ENCODE assay signal across 26 cellular contexts in genomic region chr2:218954541-218955300, GRCh38. TPM values are rescaled to one million over a fixed set of nuclear protein-coding genes. Genes with fewer than 3 reads are reported as not detected.
"Had no signal": no experiment of that assay in that cellular context is flagged by ENCODE, and none has a peak within 500 bp of the region (broad histone marks: within the 10 kb centered on the region; RNA-seq: fewer than 3 reads in every experiment).

No MANE protein-coding gene starts in this region.

- H3K4me3 ChIP-seq: ascending aorta, coronary artery, heart right ventricle, left lung, lung, prostate gland, transverse colon, uterus had no signal

- H3K27ac ChIP-seq: ascending aorta, brain microvascular endothelial cell, coronary artery, heart right ventricle, left lung, prostate gland, transverse colon, uterus had no signal

- H3K4me1 ChIP-seq: prostate gland had no signal

- H3K9me3 ChIP-seq: ascending aorta, heart right ventricle, left lung, prostate gland, transverse colon, uterus had no signal

- ATAC-seq: activated CD8-positive, alpha-beta memory T cell treated with anti-CD3 and anti-CD28 coated beads, Interleukin-2, amount 10 ng/mL, durations not matched to agents 7 days and 5 days; heart right ventricle; left lung; naive thymus-derived CD4-positive, alpha-beta T cell; right cardiac atrium had no signal

- H3K36me3 ChIP-seq: ascending aorta, brain microvascular endothelial cell, heart right ventricle, left lung, prostate gland, transverse colon, uterus had no signal

- DNase-seq: activated CD4-positive, alpha-beta memory T cell treated with anti-CD3 and anti-CD28 coated beads, Interleukin-2, amount 10 ng/mL, durations not matched to agents 7 days and 5 days; activated CD4-positive, alpha-beta T cell treated with anti-CD3 and anti-CD28 coated beads for 48 hours; activated CD8-positive, alpha-beta memory T cell treated with anti-CD3 and anti-CD28 coated beads, Interleukin-2, amount 10 ng/mL, durations not matched to agents 7 days and 5 days; activated gamma-delta T cell; brain microvascular endothelial cell; endodermal cell; heart right ventricle; left lung; naive thymus-derived CD4-positive, alpha-beta T cell; right cardiac atrium; stimulated activated CD4-positive, alpha-beta T cell treated with anti-CD3 and anti-CD28 coated beads, Interleukin-12 subunit alpha, Interleukin-12 subunit beta, amount 100 ng/mL, for 4 hours; stimulated activated CD4-positive, alpha-beta T cell treated with anti-CD3 and anti-CD28 coated beads, Interleukin-4, amount 100 ng/mL, for 4 hours; substantia nigra; T-helper 9 cell; transverse colon; uterus had no signal

RNA-seq across cellular contexts. Expression of gene CDK5R2, which starts 4.7 kb away (rescaled TPM):
- total RNA-seq: activated CD4-positive, alpha-beta memory T cell treated with anti-CD3 and anti-CD28 coated beads, Interleukin-2, amount 10 ng/mL, durations not matched to agents 7 days and 5 days; activated CD8-positive, alpha-beta memory T cell treated with anti-CD3 and anti-CD28 coated beads, Interleukin-2, amount 10 ng/mL, durations not matched to agents 7 days and 5 days; activated T-helper 1 cell treated with anti-CD3 and anti-CD28 coated beads, Interleukin-12 subunit alpha, Interleukin-12 subunit beta, Interleukin-2, Interleukin-4 antibody, amounts not matched to agents 30 ng/mL and 10 ng/mL and 1 ng/mL, durations not matched to agents 14 hours and 24 hours and 36 hours; ascending aorta; fibroblast of villous mesenchyme; left lung; mesenteric fat pad; naive thymus-derived CD4-positive, alpha-beta T cell; osteoblast; prostate gland; right cardiac atrium; T-helper 1 cell treated with Interleukin-12 subunit alpha and Interleukin-12 subunit beta and Interleukin-4 antibody, amounts not matched to agents 30 ng/mL and 1 ng/mL, for 36 hours; uterus had no signal

RNA-seq across cellular contexts. Expression of gene FEV, which starts 30.3 kb away (rescaled TPM):
- total RNA-seq: activated CD4-positive, alpha-beta memory T cell treated with anti-CD3 and anti-CD28 coated beads, Interleukin-2, amount 10 ng/mL, durations not matched to agents 7 days and 5 days; activated CD8-positive, alpha-beta memory T cell treated with anti-CD3 and anti-CD28 coated beads, Interleukin-2, amount 10 ng/mL, durations not matched to agents 7 days and 5 days; activated T-helper 1 cell treated with anti-CD3 and anti-CD28 coated beads, Interleukin-12 subunit alpha, Interleukin-12 subunit beta, Interleukin-2, Interleukin-4 antibody, amounts not matched to agents 30 ng/mL and 10 ng/mL and 1 ng/mL, durations not matched to agents 14 hours and 24 hours and 36 hours; ascending aorta; endodermal cell; fibroblast of villous mesenchyme; heart right ventricle; left lung; lung; mesenteric fat pad; naive thymus-derived CD4-positive, alpha-beta T cell; neural crest cell; osteoblast; right cardiac atrium; T-helper 1 cell treated with Interleukin-12 subunit alpha and Interleukin-12 subunit beta and Interleukin-4 antibody, amounts not matched to agents 30 ng/mL and 1 ng/mL, for 36 hours; uterus had no signal

RNA-seq across cellular contexts. Expression of gene CRYBA2, which starts 38.5 kb away (rescaled TPM):
- total RNA-seq: activated CD4-positive, alpha-beta memory T cell treated with anti-CD3 and anti-CD28 coated beads, Interleukin-2, amount 10 ng/mL, durations not matched to agents 7 days and 5 days; activated CD8-positive, alpha-beta memory T cell treated with anti-CD3 and anti-CD28 coated beads, Interleukin-2, amount 10 ng/mL, durations not matched to agents 7 days and 5 days; ascending aorta; heart right ventricle; left lung; lung; mesenteric fat pad; naive thymus-derived CD4-positive, alpha-beta T cell; neural crest cell; osteoblast; right cardiac atrium; T-helper 1 cell treated with Interleukin-12 subunit alpha and Interleukin-12 subunit beta and Interleukin-4 antibody, amounts not matched to agents 30 ng/mL and 1 ng/mL, for 36 hours; uterus had no signal
